20 cellular contexts compared by ENCODE assay signal in genomic region chr11:61687420-61687819, GRCh38. TPM values are rescaled to one million over a fixed set of nuclear protein-coding genes. Genes with fewer than 3 reads are reported as not detected.
A peak's percentile ranks its signal among the peaks of the same experiment; 100 is the strongest.
DNase-seq lines count a peak whose midpoint lies in the region; TF ChIP-seq lines count a peak whose summit lies in the region.
"Had no signal": no experiment of that assay in that cellular context is flagged by ENCODE, and none has a peak within 500 bp of the region (broad histone marks: within the 10 kb centered on the region; RNA-seq: fewer than 3 reads in every experiment).

No MANE protein-coding gene starts in this region.

- no peak overlapping the region for H3K18ac ChIP-seq in H9 (ENCODE audit: insufficient read length, low read depth, low read length)

- peaks cover 13% of the 10 kb centered on the region; the same call in 1 of the 2 replicates for H4K20me1 ChIP-seq in BLaER1
- no peaks in the 10 kb centered on the region for H4K20me1 ChIP-seq in H9 (ENCODE audit: control insufficient read depth, insufficient read depth, insufficient read length)

- intact Hi-C loops in colonic mucosa (cut with DNase I) = no loop called here
- intact Hi-C loops in activated T-helper 1 cell treated with anti-CD3 and anti-CD28 coated beads, Interleukin-12 subunit alpha, Interleukin-12 subunit beta, Interleukin-2, Interleukin-4 antibody, amounts not matched to agents 30 ng/mL and 10 ng/mL and 1 ng/mL, durations not matched to agents 14 hours and 24 hours and 36 hours (cut with micrococcal nuclease) = no loop called here

- no peaks in the 10 kb centered on the region for H3K23me2 ChIP-seq in H9 (ENCODE audit: insufficient read length, low read depth, low read length, poor library complexity, severe bottlenecking)

- H3K79me1 ChIP-seq in H9 (ENCODE audit: insufficient read depth, low read depth, low read length, poor library complexity, severe bottlenecking) = no peaks in the 10 kb centered on the region

- H2BK5ac ChIP-seq in H9 (ENCODE audit: insufficient read length, low read length) = no peak overlapping the region

- H3K27me3 Mint-ChIP-seq in activated naive CD8-positive, alpha-beta T cell treated with anti-CD3 and anti-CD28 coated beads for 36 hours = peaks cover 4% of the 10 kb centered on the region
- peaks cover 27% of the 10 kb centered on the region for H3K27me3 Mint-ChIP-seq in activated T-helper 1 cell treated with anti-CD3 and anti-CD28 coated beads, Interleukin-12 subunit alpha, Interleukin-12 subunit beta, Interleukin-2, Interleukin-4 antibody, amounts not matched to agents 30 ng/mL and 10 ng/mL and 1 ng/mL, durations not matched to agents 14 hours and 24 hours and 36 hours (ENCODE audit: insufficient read depth)
- H3K27me3 Mint-ChIP-seq in H9 (ENCODE audit: low read depth) = peaks cover 2% of the 10 kb centered on the region; the same call in 1 of the 2 replicates

- H3K4me3 Mint-ChIP-seq in activated naive CD8-positive, alpha-beta T cell treated with anti-CD3 and anti-CD28 coated beads for 36 hours = no peak overlapping the region
- no peak overlapping the region for H3K4me3 Mint-ChIP-seq in activated T-helper 1 cell treated with anti-CD3 and anti-CD28 coated beads, Interleukin-12 subunit alpha, Interleukin-12 subunit beta, Interleukin-2, Interleukin-4 antibody, amounts not matched to agents 30 ng/mL and 10 ng/mL and 1 ng/mL, durations not matched to agents 14 hours and 24 hours and 36 hours
- H3K4me3 Mint-ChIP-seq in H9 = no peak overlapping the region; a peak in 1 of 5 replicates

- H3K36me3 ChIP-seq in BLaER1 (no peaks in the 10 kb centered on the region), colonic mucosa (no peaks in the 10 kb centered on the region)
- H3K36me3 ChIP-seq: HAP-1 had no signal

- no peak overlapping the region for H3K56ac ChIP-seq in H9 (ENCODE audit: insufficient read length, low read depth, low read length)

- H3K9me3 ChIP-seq in BLaER1 = no peaks in the 10 kb centered on the region
- H3K9me3 ChIP-seq in colonic mucosa = no peaks in the 10 kb centered on the region
- no peaks in the 10 kb centered on the region for H3K9me3 ChIP-seq in H9 (ENCODE audit: control insufficient read depth, low read depth, low read length)
- H3K9me3 ChIP-seq: HAP-1 had no signal

- peak overlapping the region; percentile 87 for H3K4me2 ChIP-seq in BLaER1
- H3K4me2 ChIP-seq in H9 (ENCODE audit: insufficient read depth, insufficient read length, low read length) = no peak overlapping the region

- H3K36me3 Mint-ChIP-seq in activated naive CD8-positive, alpha-beta T cell treated with anti-CD3 and anti-CD28 coated beads for 36 hours = no peaks in the 10 kb centered on the region
- no peaks in the 10 kb centered on the region for H3K36me3 Mint-ChIP-seq in activated T-helper 1 cell treated with anti-CD3 and anti-CD28 coated beads, Interleukin-12 subunit alpha, Interleukin-12 subunit beta, Interleukin-2, Interleukin-4 antibody, amounts not matched to agents 30 ng/mL and 10 ng/mL and 1 ng/mL, durations not matched to agents 14 hours and 24 hours and 36 hours (ENCODE audit: low read depth)
- H3K36me3 Mint-ChIP-seq in H9 (ENCODE audit: insufficient read depth in 1 of 3, low read depth in 3 of 3) = no peaks in the 10 kb centered on the region

- no peak overlapping the region for H2BK12ac ChIP-seq in H9 (ENCODE audit: insufficient read length, low read depth, low read length)

- H4K8ac ChIP-seq in H9 (replicated peaks; ENCODE audit: insufficient read length, low read depth, low read length) = no peak overlapping the region

- H2BK20ac ChIP-seq in H9 (ENCODE audit: low read depth, low read length, poor library complexity, severe bottlenecking) = no peak overlapping the region

- no peak for DNase-seq in colonic mucosa
- DNase-seq in left kidney (ENCODE audit: low read depth, low spot score) = peak; percentile 33
- no peak for DNase-seq in activated naive CD8-positive, alpha-beta T cell treated with anti-CD3 and anti-CD28 coated beads for 36 hours
- DNase-seq in activated T-helper 1 cell treated with anti-CD3 and anti-CD28 coated beads, Interleukin-12 subunit alpha, Interleukin-12 subunit beta, Interleukin-2, Interleukin-4 antibody, amounts not matched to agents 30 ng/mL and 10 ng/mL and 1 ng/mL, durations not matched to agents 14 hours and 24 hours and 36 hours (ENCODE audit: low spot score) = no peak
- no peak for DNase-seq in H9
- DNase-seq: ACHN, COR-L47, GDM1, MM.1S, NCI-H1105 treated with DMSO at 0.1 percent for 48 hours, NCI-H1694, NCI-H2107, NCI-H345, NCI-H524 treated with DMSO at 0.1 percent for 48 hours, PC-3, RPMI8226, SIG-M5 had no signal

- no peaks in the 10 kb centered on the region for H3K9me3 Mint-ChIP-seq in activated naive CD8-positive, alpha-beta T cell treated with anti-CD3 and anti-CD28 coated beads for 36 hours
- no peaks in the 10 kb centered on the region for H3K9me3 Mint-ChIP-seq in activated T-helper 1 cell treated with anti-CD3 and anti-CD28 coated beads, Interleukin-12 subunit alpha, Interleukin-12 subunit beta, Interleukin-2, Interleukin-4 antibody, amounts not matched to agents 30 ng/mL and 10 ng/mL and 1 ng/mL, durations not matched to agents 14 hours and 24 hours and 36 hours
- H3K9me3 Mint-ChIP-seq in H9 = no peaks in the 10 kb centered on the region

- H3K4me1 ChIP-seq in BLaER1 = peaks cover 97% of the 10 kb centered on the region
- peaks cover 17% of the 10 kb centered on the region for H3K4me1 ChIP-seq in colonic mucosa
- H3K4me1 ChIP-seq in H9 (ENCODE audit: insufficient read depth, low read length) = peaks cover 4% of the 10 kb centered on the region; the same call in 1 of the 2 replicates
- H3K4me1 ChIP-seq: HAP-1 had no signal

- no CpG with 5 or more reads among the region's 11 CpGs for WGBS in H9 (ENCODE audit: extremely low coverage, insufficient read length, low lambda C conversion rate)

- no peak overlapping the region for H3K23ac ChIP-seq in H9 (ENCODE audit: insufficient read length, low read depth, low read length)

- H3K9ac ChIP-seq in BLaER1 (no peak overlapping the region), colonic mucosa (ENCODE audit: low read depth in 2 of 2, low read length in 2 of 2) (peak overlapping the region in 1 of 2 donors; percentile 14), H9 (ENCODE audit: extremely low read depth, insufficient read length, low read length) (no peak overlapping the region)

- TF ChIP-seq CTCF in C4-2B (conservative IDR thresholded peaks at IDR 0.05) (no peak), colonic mucosa (IDR thresholded peaks at IDR 0.05) (no peak), H9 (conservative IDR thresholded peaks at IDR 0.05) (no peak)

- H3K14ac ChIP-seq in H9 (ENCODE audit: insufficient read depth, low read length) = no peak overlapping the region

- H3K4me3 ChIP-seq in BLaER1 (no peak overlapping the region), colonic mucosa (no peak overlapping the region)
- H3K4me3 ChIP-seq: HAP-1 had no signal

- no peak overlapping the region for H4K91ac ChIP-seq in H9 (ENCODE audit: insufficient read length, low read depth, low read length)

- no peaks in the 10 kb centered on the region for H3K79me2 ChIP-seq in H9 (ENCODE audit: insufficient read depth, low read length)

- no peak overlapping the region for H4K5ac ChIP-seq in H9 (ENCODE audit: insufficient read length, low read depth, low read length)

- H3K27ac Mint-ChIP-seq in activated naive CD8-positive, alpha-beta T cell treated with anti-CD3 and anti-CD28 coated beads for 36 hours = no peak overlapping the region
- no peak overlapping the region for H3K27ac Mint-ChIP-seq in activated T-helper 1 cell treated with anti-CD3 and anti-CD28 coated beads, Interleukin-12 subunit alpha, Interleukin-12 subunit beta, Interleukin-2, Interleukin-4 antibody, amounts not matched to agents 30 ng/mL and 10 ng/mL and 1 ng/mL, durations not matched to agents 14 hours and 24 hours and 36 hours
- peak overlapping the region in 1 of 3 experiments; percentile 46; a peak in 1 of 7 replicates for H3K27ac Mint-ChIP-seq in H9

- H2BK120ac ChIP-seq in H9 (ENCODE audit: low read depth, low read length, poor library complexity, severe bottlenecking) = no peak overlapping the region

- H3K27ac ChIP-seq in BLaER1 (no peak overlapping the region; the same call in 1 of the 2 replicates), C4-2B (peak overlapping the region; percentile 82), colonic mucosa (peak overlapping the region; percentile 93), H9 (ENCODE audit: insufficient read length, low read depth, low read length) (no peak overlapping the region)

- H2AK5ac ChIP-seq in H9 (ENCODE audit: insufficient read length, low read length) = no peak overlapping the region

- H3K4ac ChIP-seq in H9 (ENCODE audit: low read depth, low read length) = no peak overlapping the region

- no peak overlapping the region for H2AFZ ChIP-seq in H9 (ENCODE audit: low read length)

- no peaks in the 10 kb centered on the region for H3K4me1 Mint-ChIP-seq in activated naive CD8-positive, alpha-beta T cell treated with anti-CD3 and anti-CD28 coated beads for 36 hours
- no peaks in the 10 kb centered on the region for H3K4me1 Mint-ChIP-seq in activated T-helper 1 cell treated with anti-CD3 and anti-CD28 coated beads, Interleukin-12 subunit alpha, Interleukin-12 subunit beta, Interleukin-2, Interleukin-4 antibody, amounts not matched to agents 30 ng/mL and 10 ng/mL and 1 ng/mL, durations not matched to agents 14 hours and 24 hours and 36 hours (ENCODE audit: low read depth)
- H3K4me1 Mint-ChIP-seq in H9 = peaks cover 17 to 23% of the 10 kb centered on the region in 2 experiments

- no peak overlapping the region for H3T11ph ChIP-seq in H9 (ENCODE audit: low read length)

- no peak overlapping the region for H2BK15ac ChIP-seq in H9 (ENCODE audit: low read depth, low read length)

- no peaks in the 10 kb centered on the region for H3K27me3 ChIP-seq in BLaER1
- H3K27me3 ChIP-seq in colonic mucosa = no peaks in the 10 kb centered on the region
- no peaks in the 10 kb centered on the region for H3K27me3 ChIP-seq in H9 (ENCODE audit: insufficient read depth, low read length)

RNA-seq across cellular contexts. Expression of gene DAGLA, which starts 7.2 kb away (rescaled TPM):
- total RNA-seq in colonic mucosa = 10 to 100 TPM in 1 of 2 donors, 1 to 10 TPM in 1; 7.5 to 12.2 TPM
- under 1 TPM; 0.12 to 0.22 TPM for total RNA-seq in activated naive CD8-positive, alpha-beta T cell treated with anti-CD3 and anti-CD28 coated beads for 36 hours
- 0.18 and 0.20 TPM in 2 replicates for total RNA-seq in activated T-helper 1 cell treated with anti-CD3 and anti-CD28 coated beads, Interleukin-12 subunit alpha, Interleukin-12 subunit beta, Interleukin-2, Interleukin-4 antibody, amounts not matched to agents 30 ng/mL and 10 ng/mL and 1 ng/mL, durations not matched to agents 14 hours and 24 hours and 36 hours
- 4.3 and 4.5 TPM in 2 replicates for total RNA-seq in H9 (2021)

Comparison
In these comparisons a context has a peak if more than half of its experiments do, and no peak if none do; other contexts are left out.
1. H3K27ac ChIP-seq: peak in C4-2B (single experiment) and colonic mucosa (single experiment); none in BLaER1 (single experiment) and H9 (single experiment).